In genomic region chrX:81232218-81232617, GRCh38 we compare ENCODE assay signal across 33 cellular contexts.
"Had no signal": no experiment of that assay in that cellular context is flagged by ENCODE, and none has a peak within 500 bp of the region (broad histone marks: within the 10 kb centered on the region; RNA-seq: fewer than 3 reads in every experiment).

No MANE protein-coding gene starts in this region.

- H3K27ac ChIP-seq: adrenal gland, body of pancreas, esophagus muscularis mucosa, foreskin keratinocyte, gastrocnemius medialis, heart left ventricle had no signal

- H3K4me3 ChIP-seq: adrenal gland, body of pancreas, esophagus muscularis mucosa, gastrocnemius medialis, heart left ventricle had no signal

- DNase-seq: activated CD4-positive, alpha-beta T cell treated with anti-CD3 and anti-CD28 coated beads for 4 hours; activated CD4-positive, alpha-beta T cell treated with anti-CD3 and anti-CD28 coated beads, Interleukin-2, amount 10 ng/mL, durations not matched to agents 7 days and 5 days; activated CD4-positive, alpha-beta T cell treated with anti-CD3 and anti-CD28 coated beads, Interleukin-2, amount 50 U/mL, for 48 hours; activated CD4-positive, CD25-positive, alpha-beta regulatory T cell; activated CD4-positive, CD25-positive, alpha-beta regulatory T cell treated with anti-CD3 and anti-CD28 coated beads, Interleukin-2, amount 50 U/mL, for 72 hours; activated CD8-positive, alpha-beta memory T cell treated with anti-CD3 and anti-CD28 coated beads, Interleukin-2, amount 10 ng/mL, durations not matched to agents 7 days and 5 days; activated CD8-positive, alpha-beta memory T cell treated with anti-CD3 and anti-CD28 coated beads, Interleukin-2, amount 50 U/mL, for 4 hours; activated CD8-positive, alpha-beta T cell treated with anti-CD3 and anti-CD28 coated beads, Interleukin-2, amount 10 ng/mL, durations not matched to agents 7 days and 5 days; activated effector memory CD4-positive, alpha-beta T cell treated with anti-CD3 and anti-CD28 coated beads, Interleukin-2, amount 50 U/mL, for 16 hours; activated naive CD4-positive, alpha-beta T cell treated with anti-CD3 and anti-CD28 coated beads for 36 hours; activated naive CD8-positive, alpha-beta T cell treated with anti-CD3 and anti-CD28 coated beads for 36 hours; activated naive CD8-positive, alpha-beta T cell treated with anti-CD3 and anti-CD28 coated beads, Interleukin-2, amount 50 U/mL, for 24 hours; activated T-cell treated with anti-CD3 and anti-CD28 coated beads, Interleukin-2, amount 50 U/mL, for 1 hour; activated T-cell treated with anti-CD3 and anti-CD28 coated beads, Interleukin-2, amount 50 U/mL, for 48 hours; adrenal gland; amygdala; aorta; body of pancreas; caudate nucleus; cerebellar nuclear complex; cortex of kidney; dermis blood vessel endothelial cell; effector CD4-positive, alpha-beta T cell; effector memory CD8-positive, alpha-beta T cell; foreskin keratinocyte; gastrocnemius medialis; glutamatergic neuron; heart left ventricle; T-helper 2 cell had no signal

- H3K4me1 ChIP-seq: adrenal gland, body of pancreas, foreskin keratinocyte, gastrocnemius medialis, heart left ventricle had no signal

- H3K9me3 Mint-ChIP-seq: activated naive CD4-positive, alpha-beta T cell treated with anti-CD3 and anti-CD28 coated beads for 36 hours; activated naive CD4-positive, alpha-beta T cell treated with anti-CD3 and anti-CD28 coated beads, Interleukin-2, amount 50 U/mL, for 24 hours; activated naive CD8-positive, alpha-beta T cell treated with anti-CD3 and anti-CD28 coated beads, Interleukin-2, amount 50 U/mL, for 24 hours; effector memory CD8-positive, alpha-beta T cell had no signal

- H3K4me1 Mint-ChIP-seq: activated CD4-positive, alpha-beta T cell treated with anti-CD3 and anti-CD28 coated beads, Interleukin-2, amount 10 ng/mL, durations not matched to agents 7 days and 5 days; activated CD8-positive, alpha-beta memory T cell treated with anti-CD3 and anti-CD28 coated beads, Interleukin-2, amount 10 ng/mL, durations not matched to agents 7 days and 5 days had no signal

- H3K27me3 ChIP-seq: adrenal gland, body of pancreas, esophagus muscularis mucosa, foreskin keratinocyte, gastrocnemius medialis, heart left ventricle had no signal

- H3K27ac Mint-ChIP-seq: activated CD4-positive, alpha-beta T cell treated with anti-CD3 and anti-CD28 coated beads, Interleukin-2, amount 10 ng/mL, durations not matched to agents 7 days and 5 days; activated CD8-positive, alpha-beta memory T cell treated with anti-CD3 and anti-CD28 coated beads, Interleukin-2, amount 10 ng/mL, durations not matched to agents 7 days and 5 days; activated CD8-positive, alpha-beta T cell treated with anti-CD3 and anti-CD28 coated beads, Interleukin-2, amount 10 ng/mL, durations not matched to agents 7 days and 5 days; activated naive CD4-positive, alpha-beta T cell treated with anti-CD3 and anti-CD28 coated beads for 36 hours; activated naive CD4-positive, alpha-beta T cell treated with anti-CD3 and anti-CD28 coated beads, Interleukin-2, amount 50 U/mL, for 24 hours; activated naive CD8-positive, alpha-beta T cell treated with anti-CD3 and anti-CD28 coated beads for 36 hours; activated naive CD8-positive, alpha-beta T cell treated with anti-CD3 and anti-CD28 coated beads, Interleukin-2, amount 50 U/mL, for 24 hours; activated T-helper 1 cell treated with anti-CD3 and anti-CD28 coated beads, Interleukin-12 subunit alpha, Interleukin-12 subunit beta, Interleukin-2, Interleukin-4 antibody, amounts not matched to agents 30 ng/mL and 10 ng/mL and 1 ng/mL, durations not matched to agents 14 hours and 24 hours and 36 hours; activated T-helper 2 cell treated with anti-CD3 and anti-CD28 coated beads, Interferon-gamma antibody, Interleukin-2, Interleukin-4, amounts not matched to agents 10 μg/mL and 5 μg/mL and 100 μg/mL, durations not matched to agents 14 hours and 24 hours and 36 hours; effector memory CD8-positive, alpha-beta T cell had no signal

- H3K4me3 Mint-ChIP-seq: activated CD4-positive, alpha-beta T cell treated with anti-CD3 and anti-CD28 coated beads, Interleukin-2, amount 10 ng/mL, durations not matched to agents 7 days and 5 days; activated CD8-positive, alpha-beta memory T cell treated with anti-CD3 and anti-CD28 coated beads, Interleukin-2, amount 10 ng/mL, durations not matched to agents 7 days and 5 days; activated CD8-positive, alpha-beta T cell treated with anti-CD3 and anti-CD28 coated beads, Interleukin-2, amount 10 ng/mL, durations not matched to agents 7 days and 5 days; activated naive CD4-positive, alpha-beta T cell treated with anti-CD3 and anti-CD28 coated beads for 36 hours; activated naive CD4-positive, alpha-beta T cell treated with anti-CD3 and anti-CD28 coated beads, Interleukin-2, amount 50 U/mL, for 24 hours; activated naive CD8-positive, alpha-beta T cell treated with anti-CD3 and anti-CD28 coated beads for 36 hours; activated naive CD8-positive, alpha-beta T cell treated with anti-CD3 and anti-CD28 coated beads, Interleukin-2, amount 50 U/mL, for 24 hours; activated T-helper 1 cell treated with anti-CD3 and anti-CD28 coated beads, Interleukin-12 subunit alpha, Interleukin-12 subunit beta, Interleukin-2, Interleukin-4 antibody, amounts not matched to agents 30 ng/mL and 10 ng/mL and 1 ng/mL, durations not matched to agents 14 hours and 24 hours and 36 hours; effector memory CD8-positive, alpha-beta T cell had no signal

- H3K9me3 ChIP-seq: adrenal gland, body of pancreas, esophagus muscularis mucosa, gastrocnemius medialis, heart left ventricle had no signal

- ATAC-seq: activated CD8-positive, alpha-beta memory T cell treated with anti-CD3 and anti-CD28 coated beads, Interleukin-2, amount 10 ng/mL, durations not matched to agents 7 days and 5 days; activated CD8-positive, alpha-beta T cell treated with anti-CD3 and anti-CD28 coated beads, Interleukin-2, amount 10 ng/mL, durations not matched to agents 7 days and 5 days; activated naive CD8-positive, alpha-beta T cell treated with anti-CD3 and anti-CD28 coated beads, Interleukin-2, amount 50 U/mL, for 24 hours; body of pancreas; effector memory CD8-positive, alpha-beta T cell; foreskin keratinocyte; gastrocnemius medialis; heart left ventricle had no signal

- H3K27me3 Mint-ChIP-seq: activated CD4-positive, alpha-beta T cell treated with anti-CD3 and anti-CD28 coated beads, Interleukin-2, amount 10 ng/mL, durations not matched to agents 7 days and 5 days; activated CD8-positive, alpha-beta memory T cell treated with anti-CD3 and anti-CD28 coated beads, Interleukin-2, amount 10 ng/mL, durations not matched to agents 7 days and 5 days; activated naive CD4-positive, alpha-beta T cell treated with anti-CD3 and anti-CD28 coated beads, Interleukin-2, amount 50 U/mL, for 24 hours; activated naive CD8-positive, alpha-beta T cell treated with anti-CD3 and anti-CD28 coated beads for 36 hours; activated naive CD8-positive, alpha-beta T cell treated with anti-CD3 and anti-CD28 coated beads, Interleukin-2, amount 50 U/mL, for 24 hours; effector memory CD8-positive, alpha-beta T cell had no signal

- H3K36me3 ChIP-seq: adrenal gland, esophagus muscularis mucosa, gastrocnemius medialis, heart left ventricle had no signal
